ENCODE assay signal across 1 cellular context in genomic region chr2:54274781-54275242, GRCh38.
TF ChIP-seq lines count a peak whose summit lies in the region.

No MANE protein-coding gene starts in this region.

TF ChIP-seq in K562, 482 proteins besides CTCF, POLR2A, EP300 and RAD21 (continued from another document and continues in another):
- TF ChIP-seq, protein P1, sequence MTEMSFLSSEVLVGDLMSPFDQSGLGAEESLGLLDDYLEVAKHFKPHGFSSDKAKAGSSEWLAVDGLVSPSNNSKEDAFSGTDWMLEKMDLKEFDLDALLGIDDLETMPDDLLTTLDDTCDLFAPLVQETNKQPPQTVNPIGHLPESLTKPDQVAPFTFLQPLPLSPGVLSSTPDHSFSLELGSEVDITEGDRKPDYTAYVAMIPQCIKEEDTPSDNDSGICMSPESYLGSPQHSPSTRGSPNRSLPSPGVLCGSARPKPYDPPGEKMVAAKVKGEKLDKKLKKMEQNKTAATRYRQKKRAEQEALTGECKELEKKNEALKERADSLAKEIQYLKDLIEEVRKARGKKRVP (CRISPR knock-in tag; IDR thresholded peaks at IDR 0.05), result peak; percentile 88
- TF ChIP-seq ZBTB33 (CRISPR knock-in tag; IDR thresholded peaks at IDR 0.05) (no peak), VEZF1 (CRISPR knock-in tag; IDR thresholded peaks at IDR 0.05) (0 out of 2 replicates have a peak, but pooled peaks have one; percentile 11), PTBP1 (IDR thresholded peaks at IDR 0.05; ENCODE audit: low read depth, low read length) (no peak), STAT5A (IDR thresholded peaks at IDR 0.05; ENCODE audit: borderline replicate concordance, low read length) (no peak), SETDB1 (IDR thresholded peaks at IDR 0.05; ENCODE audit: low read length) (no peak), NR3C1 (CRISPR knock-in tag; IDR thresholded peaks at IDR 0.05) (no peak), CXXC5 (CRISPR knock-in tag; IDR thresholded peaks at IDR 0.05) (peak; percentile 34), MED1 (CRISPR knock-in tag; IDR thresholded peaks at IDR 0.05; ENCODE audit: borderline replicate concordance) (no peak), RB1 (IDR thresholded peaks at IDR 0.05; ENCODE audit: low read depth) (no peak), ZNF766 (CRISPR knock-in tag; conservative IDR thresholded peaks at IDR 0.05) (peak; percentile 83), SLC30A9 (CRISPR knock-in tag; IDR thresholded peaks at IDR 0.05) (no peak), TRIM28 (IDR thresholded peaks at IDR 0.05) (no peak), BRF1 (IDR thresholded peaks at IDR 0.05; ENCODE audit: borderline replicate concordance, extremely low read depth, insufficient read length) (no peak), SRSF7 (optimal IDR thresholded peaks at IDR 0.05; ENCODE audit: low read depth, low read length) (no peak), ZNF175 (CRISPR knock-in tag; IDR thresholded peaks at IDR 0.05; ENCODE audit: low read depth) (peak; percentile 49; the same call in 1 of the 2 replicates), SOX6 (IDR thresholded peaks at IDR 0.05) (no peak), ZNF121 (CRISPR knock-in tag; conservative IDR thresholded peaks at IDR 0.05) (no peak), BRCA1 (IDR thresholded peaks at IDR 0.05) (no peak), BRCA1 (CRISPR knock-in tag; IDR thresholded peaks at IDR 0.05) (no peak), NR2C1 (IDR thresholded peaks at IDR 0.05) (no peak), NR2C1 (tag; IDR thresholded peaks at IDR 0.05) (peak; percentile 36; the same call in 1 of the 2 replicates), CEBPG (CRISPR knock-in tag; IDR thresholded peaks at IDR 0.05) (peak; percentile 81), CEBPG (tag; conservative IDR thresholded peaks at IDR 0.05 in 1 of 2, IDR thresholded peaks at IDR 0.05 in 1 of 2) (peak; percentile 96 to 97), EWSR1 (IDR thresholded peaks at IDR 0.05; ENCODE audit: borderline replicate concordance, low read depth, partially characterized antibody) (no peak), MXI1 (IDR thresholded peaks at IDR 0.05; ENCODE audit: low read depth, low read length) (no peak), ETV5 (CRISPR knock-in tag; IDR thresholded peaks at IDR 0.05; ENCODE audit: low read depth) (no peak), HNRNPLL (IDR thresholded peaks at IDR 0.05; ENCODE audit: low read depth, low read length, poor library complexity, severe bottlenecking) (no peak), ZC3H11A (IDR thresholded peaks at IDR 0.05; ENCODE audit: low read depth, low read length) (no peak), ZNF347 (CRISPR knock-in tag; IDR thresholded peaks at IDR 0.05; ENCODE audit: low read depth) (no peak), L3MBTL2 (IDR thresholded peaks at IDR 0.05) (no peak), TRIM24 (IDR thresholded peaks at IDR 0.05) (peak; percentile 85 to 88; a peak in 3 of 4 replicates), JUND (IDR thresholded peaks at IDR 0.05; ENCODE audit: borderline replicate concordance, low read depth, low read length) (peak; percentile 58; the same call in 1 of the 2 replicates), JUND (tag; IDR thresholded peaks at IDR 0.05; ENCODE audit: borderline replicate concordance, low read depth, low read length) (no peak), POLR2H (tag; IDR thresholded peaks at IDR 0.05; ENCODE audit: low read depth) (peak; percentile 65; the same call in 1 of the 2 replicates), THRAP3 (IDR thresholded peaks at IDR 0.05; ENCODE audit: borderline replicate concordance) (no peak), CBFA2T3 (IDR thresholded peaks at IDR 0.05) (no peak), KLF6 (CRISPR knock-in tag; IDR thresholded peaks at IDR 0.05; ENCODE audit: borderline replicate concordance) (no peak), RHOXF2B (CRISPR knock-in tag; conservative IDR thresholded peaks at IDR 0.05) (no peak), SMAD2 (IDR thresholded peaks at IDR 0.05; ENCODE audit: low read depth, low read length) (no peak), ZNF609 (CRISPR knock-in tag; IDR thresholded peaks at IDR 0.05; ENCODE audit: borderline replicate concordance) (no peak), ZSCAN32 (CRISPR knock-in tag; IDR thresholded peaks at IDR 0.05) (peak; percentile 83), DLX4 (CRISPR knock-in tag; IDR thresholded peaks at IDR 0.05) (no peak), DMBX1 (CRISPR knock-in tag; IDR thresholded peaks at IDR 0.05; ENCODE audit: borderline replicate concordance) (peak; percentile 45; the same call in 1 of the 2 replicates), ZFX (CRISPR knock-in tag; IDR thresholded peaks at IDR 0.05) (no peak), IRF9 (tag; IDR thresholded peaks at IDR 0.05) (peak; percentile 84; the same call in 1 of the 2 replicates), SMAD3 (CRISPR knock-in tag; conservative IDR thresholded peaks at IDR 0.05) (0 out of 2 replicates have a peak, but pooled peaks have one; percentile 19), GABPB1 (CRISPR knock-in tag; IDR thresholded peaks at IDR 0.05) (no peak), ZNF785 (CRISPR knock-in tag; IDR thresholded peaks at IDR 0.05) (no peak), NFYB (IDR thresholded peaks at IDR 0.05; ENCODE audit: extremely low read depth, insufficient read length) (no peak), MBD2 (IDR thresholded peaks at IDR 0.05; ENCODE audit: borderline replicate concordance, low read depth) (no peak), EZH2 (IDR thresholded peaks at IDR 0.05; ENCODE audit: borderline replicate concordance, low read depth, low read length) (no peak)
- TF ChIP-seq, protein P2, sequence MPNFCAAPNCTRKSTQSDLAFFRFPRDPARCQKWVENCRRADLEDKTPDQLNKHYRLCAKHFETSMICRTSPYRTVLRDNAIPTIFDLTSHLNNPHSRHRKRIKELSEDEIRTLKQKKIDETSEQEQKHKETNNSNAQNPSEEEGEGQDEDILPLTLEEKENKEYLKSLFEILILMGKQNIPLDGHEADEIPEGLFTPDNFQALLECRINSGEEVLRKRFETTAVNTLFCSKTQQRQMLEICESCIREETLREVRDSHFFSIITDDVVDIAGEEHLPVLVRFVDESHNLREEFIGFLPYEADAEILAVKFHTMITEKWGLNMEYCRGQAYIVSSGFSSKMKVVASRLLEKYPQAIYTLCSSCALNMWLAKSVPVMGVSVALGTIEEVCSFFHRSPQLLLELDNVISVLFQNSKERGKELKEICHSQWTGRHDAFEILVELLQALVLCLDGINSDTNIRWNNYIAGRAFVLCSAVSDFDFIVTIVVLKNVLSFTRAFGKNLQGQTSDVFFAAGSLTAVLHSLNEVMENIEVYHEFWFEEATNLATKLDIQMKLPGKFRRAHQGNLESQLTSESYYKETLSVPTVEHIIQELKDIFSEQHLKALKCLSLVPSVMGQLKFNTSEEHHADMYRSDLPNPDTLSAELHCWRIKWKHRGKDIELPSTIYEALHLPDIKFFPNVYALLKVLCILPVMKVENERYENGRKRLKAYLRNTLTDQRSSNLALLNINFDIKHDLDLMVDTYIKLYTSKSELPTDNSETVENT (CRISPR knock-in tag; IDR thresholded peaks at IDR 0.05), result no peak
- TF ChIP-seq, protein P3, sequence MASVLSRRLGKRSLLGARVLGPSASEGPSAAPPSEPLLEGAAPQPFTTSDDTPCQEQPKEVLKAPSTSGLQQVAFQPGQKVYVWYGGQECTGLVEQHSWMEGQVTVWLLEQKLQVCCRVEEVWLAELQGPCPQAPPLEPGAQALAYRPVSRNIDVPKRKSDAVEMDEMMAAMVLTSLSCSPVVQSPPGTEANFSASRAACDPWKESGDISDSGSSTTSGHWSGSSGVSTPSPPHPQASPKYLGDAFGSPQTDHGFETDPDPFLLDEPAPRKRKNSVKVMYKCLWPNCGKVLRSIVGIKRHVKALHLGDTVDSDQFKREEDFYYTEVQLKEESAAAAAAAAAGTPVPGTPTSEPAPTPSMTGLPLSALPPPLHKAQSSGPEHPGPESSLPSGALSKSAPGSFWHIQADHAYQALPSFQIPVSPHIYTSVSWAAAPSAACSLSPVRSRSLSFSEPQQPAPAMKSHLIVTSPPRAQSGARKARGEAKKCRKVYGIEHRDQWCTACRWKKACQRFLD (CRISPR knock-in tag; IDR thresholded peaks at IDR 0.05), result peak; percentile 59; the same call in 1 of the 2 replicates
